ENCODE assay signal across 24 cellular contexts in the genomic region with DNA sequence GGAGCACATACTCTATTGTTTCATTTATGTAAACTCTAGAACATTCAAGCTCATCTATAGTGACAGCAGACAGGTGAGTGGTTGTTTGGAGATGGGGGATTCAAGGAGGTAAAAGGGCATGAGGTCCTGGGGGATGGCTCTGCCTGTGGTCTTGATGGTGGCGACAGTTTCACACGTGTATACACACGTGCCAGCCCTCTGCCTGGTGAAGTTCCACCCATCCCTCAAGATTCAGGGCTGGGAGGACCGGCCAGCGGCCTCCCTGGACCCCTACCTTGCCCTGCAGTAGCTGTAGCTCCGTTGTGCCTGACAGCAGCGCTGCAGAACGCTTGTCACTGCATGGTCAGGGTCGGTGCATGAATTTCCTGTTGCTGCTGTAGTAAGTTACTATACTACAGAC. TPM values are rescaled to one million over a fixed set of nuclear protein-coding genes. Genes with fewer than 3 reads are reported as not detected.
"Had no signal": no experiment of that assay in that cellular context is flagged by ENCODE, and none has a peak within 500 bp of the region (broad histone marks: within the 10 kb centered on the region; RNA-seq: fewer than 3 reads in every experiment).

No MANE protein-coding gene starts in this region.

- H3K9ac ChIP-seq: SK-N-SH had no signal

- DNase-seq: Karpas-422, KG1, MM.1S, MV-4-11, NCI-H1048, NCI-H1105, NCI-H1417, NCI-H1436 treated with DMSO at 0.1 percent for 48 hours, NCI-H1694, NCI-H1930, NCI-H2081, NCI-H2107, NCI-H226, NCI-H446, NCI-H510A, NCI-H524 treated with DMSO at 0.1 percent for 48 hours, NCI-H69, NCI-H774, SHP77, SK-N-SH, SW 1271 had no signal

- H3K9me2 ChIP-seq: SK-N-SH had no signal

- H3K9me3 ChIP-seq: SK-N-SH had no signal

- H3K4me2 ChIP-seq: SK-N-SH had no signal

- H3K27ac ChIP-seq: HL-60, RWPE1 had no signal

RNA-seq across cellular contexts. Expression of a gene that starts 38.9 kb away (rescaled TPM):
- total RNA-seq: SK-MEL-5 had no signal

RNA-seq across cellular contexts. Expression of a gene that starts 48.8 kb away (rescaled TPM):
- total RNA-seq: SK-MEL-5 had no signal
